Comparison of ENCODE assay signal across 9 cellular contexts in genomic region chr5:158910782-158911692, GRCh38.
DNase-seq lines count a peak whose midpoint lies in the region; ATAC-seq and TF ChIP-seq lines count a peak whose summit lies in the region.
"Had no signal": no experiment of that assay in that cellular context is flagged by ENCODE, and none has a peak within 500 bp of the region (broad histone marks: within the 10 kb centered on the region; RNA-seq: fewer than 3 reads in every experiment).

No MANE protein-coding gene starts in this region.

- no peaks in the 10 kb centered on the region for H3K9me3 ChIP-seq in adrenal gland (replicated peaks in 1 of 3)
- H3K9me3 ChIP-seq: SJCRH30 had no signal

- H3K27ac ChIP-seq in adrenal gland, result no peak overlapping the region
- H3K27ac ChIP-seq: SJCRH30 had no signal

- TF ChIP-seq CTCF in choroid plexus epithelial cell (conservative IDR thresholded peaks at IDR 0.05; ENCODE audit: low read depth, low read length), result no peak
- no peak for TF ChIP-seq CTCF in adrenal gland (IDR thresholded peaks at IDR 0.05)

- no peaks in the 10 kb centered on the region for H3K4me1 ChIP-seq in adrenal gland (replicated peaks in 1 of 2)
- H3K4me1 ChIP-seq: SJCRH30 had no signal

- intact Hi-C loops in adrenal gland (cut with DNase I), result no loop called here

- H3K4me3 ChIP-seq in choroid plexus epithelial cell (ENCODE audit: low read depth, low read length), result no peak overlapping the region
- no peak overlapping the region for H3K4me3 ChIP-seq in adrenal gland
- H3K4me3 ChIP-seq: SJCRH30 had no signal

- no peaks in the 10 kb centered on the region for H3K36me3 ChIP-seq in adrenal gland (replicated peaks in 1 of 2)
- H3K36me3 ChIP-seq: SJCRH30 had no signal

- no peaks in the 10 kb centered on the region for H3K27me3 ChIP-seq in adrenal gland
- H3K27me3 ChIP-seq: SJCRH30 had no signal

- 80 to 84% (median 82%) methylated on average over 6 of the region's 6 CpGs for WGBS in adrenal gland, 4 donors

- DNase-seq in choroid plexus epithelial cell (ENCODE audit: low read depth) (peak; percentile 36), NCI-H2227 treated with DMSO at 0.1 percent for 48 hours (lab: John Stamatoyannopoulos, UW) (no peak), islet precursor cell (no peak), NCI-H510A treated with DMSO at 0.1 percent for 48 hours (lab: John Stamatoyannopoulos, UW) (no peak), adrenal gland (no peak)

- no peak for TF ChIP-seq POLR2A in adrenal gland (IDR thresholded peaks at IDR 0.05)

- ATAC-seq in GM18498 (IDR thresholded peaks at IDR 0.05; ENCODE audit: unreplicated experiment) (peak; percentile 69), GM19468 (IDR thresholded peaks at IDR 0.05; ENCODE audit: extremely low read depth, unreplicated experiment) (peak; percentile 83), HG03103 (IDR thresholded peaks at IDR 0.05; ENCODE audit: low read depth, unreplicated experiment) (peak; percentile 67)
